Comparison of ENCODE assay signal across 16 cellular contexts in genomic region chr10:114806572-114807391, GRCh38. TPM values are rescaled to one million over a fixed set of nuclear protein-coding genes. Genes with fewer than 3 reads are reported as not detected.
A peak's percentile ranks its signal among the peaks of the same experiment; 100 is the strongest.
DNase-seq lines count a peak whose midpoint lies in the region; ATAC-seq and TF ChIP-seq lines count a peak whose summit lies in the region.
"Had no signal": no experiment of that assay in that cellular context is flagged by ENCODE, and none has a peak within 500 bp of the region (broad histone marks: within the 10 kb centered on the region; RNA-seq: fewer than 3 reads in every experiment).

No MANE protein-coding gene starts in this region.

- H3K4me1 Mint-ChIP-seq in effector memory CD8-positive, alpha-beta T cell (ENCODE audit: low read depth in 2 of 2), result peaks cover 23 to 31% of the 10 kb centered on the region in 2 donors

- peak in 1 of 2 experiments; percentile 52; a peak in 1 of 4 replicates for TF ChIP-seq EP300 in SK-N-SH (IDR thresholded peaks at IDR 0.05; ENCODE audit: borderline replicate concordance in 1 of 2, low read depth in 1 of 2, low read length in 1 of 2)

- H3K27me3 ChIP-seq in SK-N-SH (ENCODE audit: insufficient read depth) (no peaks in the 10 kb centered on the region), osteoblast (ENCODE audit: insufficient read depth, low read length) (no peaks in the 10 kb centered on the region), mesendoderm (ENCODE audit: insufficient read depth, low read length, poor library complexity) (no peaks in the 10 kb centered on the region), colonic mucosa (no peaks in the 10 kb centered on the region)

- H2BK120ac ChIP-seq in mesendoderm (ENCODE audit: low read depth, low read length), result no peak overlapping the region

- H4K20me1 ChIP-seq in SK-N-SH (ENCODE audit: insufficient read depth), result no peaks in the 10 kb centered on the region
- no peaks in the 10 kb centered on the region for H4K20me1 ChIP-seq in osteoblast (ENCODE audit: insufficient read depth, low read length)

- no peak overlapping the region for H3K56ac ChIP-seq in mesendoderm (ENCODE audit: low read length)

- H3K9me2 ChIP-seq in SK-N-SH, result no peaks in the 10 kb centered on the region

- no peak overlapping the region for H3K4me2 ChIP-seq in SK-N-SH
- H3K4me2 ChIP-seq in osteoblast (ENCODE audit: insufficient read depth, low read length), result no peak overlapping the region
- no peak overlapping the region for H3K4me2 ChIP-seq in mesendoderm (ENCODE audit: low read length)
- H3K4me2 ChIP-seq: GM23338 had no signal

- no peak overlapping the region for H2BK15ac ChIP-seq in mesendoderm (replicated peaks; ENCODE audit: low read depth)

- H3K79me1 ChIP-seq in mesendoderm (ENCODE audit: low read length), result no peaks in the 10 kb centered on the region

- CTCF ChIA-PET in SK-N-SH (lab: Yijun Ruan, JAX), result interaction anchor here (1.0 kb wide), 1 partner anchor 14 kb away, joined by 3 read pairs; no protein-coding TSS in a partner anchor

- no peak overlapping the region for H3K23ac ChIP-seq in mesendoderm (ENCODE audit: low read length)

- no peak overlapping the region for H3K4me3 ChIP-seq in SK-N-SH (ENCODE audit: low read depth in 2 of 2, low read length in 1 of 2)
- no peak overlapping the region for H3K4me3 ChIP-seq in osteoblast (ENCODE audit: insufficient read depth, low read length)
- H3K4me3 ChIP-seq in mesendoderm (ENCODE audit: low read length), result no peak overlapping the region
- no peak overlapping the region for H3K4me3 ChIP-seq in colonic mucosa
- H3K4me3 ChIP-seq: GM23338 had no signal

- no peak overlapping the region for H4K5ac ChIP-seq in mesendoderm (ENCODE audit: low read length)

- H2BK5ac ChIP-seq in mesendoderm (ENCODE audit: low read length), result no peak overlapping the region

- H3F3A ChIP-seq in SK-N-SH (replicated peaks; ENCODE audit: insufficient read depth), result peaks cover 8% of the 10 kb centered on the region

- TF ChIP-seq CTCF in SK-N-SH (IDR thresholded peaks at IDR 0.05) (no peak), osteoblast (IDR thresholded peaks at IDR 0.05; ENCODE audit: extremely low read depth, low read depth, low read length) (no peak), colonic mucosa (IDR thresholded peaks at IDR 0.05) (no peak)

- H3K27ac Mint-ChIP-seq in effector memory CD8-positive, alpha-beta T cell, result peak overlapping the region; percentile 76 to 86
- H3K27ac Mint-ChIP-seq: GM23338 had no signal

- H3K4ac ChIP-seq in mesendoderm (ENCODE audit: low read depth, low read length), result no peak overlapping the region

- H3K79me2 ChIP-seq in SK-N-SH (ENCODE audit: insufficient read depth) (no peaks in the 10 kb centered on the region), osteoblast (ENCODE audit: insufficient read depth, low read length) (no peaks in the 10 kb centered on the region), mesendoderm (ENCODE audit: control insufficient read depth, insufficient read depth, low read length) (no peaks in the 10 kb centered on the region)

- H3K36me3 ChIP-seq in SK-N-SH (replicated peaks in 1 of 2; ENCODE audit: control insufficient read depth in 1 of 2, insufficient read depth in 2 of 2, low read length in 1 of 2), result no peaks in the 10 kb centered on the region
- no peaks in the 10 kb centered on the region for H3K36me3 ChIP-seq in osteoblast (ENCODE audit: insufficient read depth, low read length)
- no peaks in the 10 kb centered on the region for H3K36me3 ChIP-seq in mesendoderm (ENCODE audit: control insufficient read depth, insufficient read depth, low read length)
- no peaks in the 10 kb centered on the region for H3K36me3 ChIP-seq in colonic mucosa

- no peaks in the 10 kb centered on the region for H3K36me3 Mint-ChIP-seq in effector memory CD8-positive, alpha-beta T cell (ENCODE audit: insufficient read depth)

- H3K27ac ChIP-seq in SK-N-SH (ENCODE audit: low read depth in 2 of 2, low read length in 1 of 2) (peak overlapping the region in 1 of 2 experiments; percentile 44; a peak in 1 of 4 replicates), osteoblast (ENCODE audit: low read depth, low read length) (no peak overlapping the region), mesendoderm (ENCODE audit: low read depth, low read length) (no peak overlapping the region), colonic mucosa (no peak overlapping the region)
- H3K27ac ChIP-seq: RWPE1 had no signal

- 24% methylated on average over 2 of the region's 2 CpGs for WGBS in SK-N-SH (ENCODE audit: low lambda C conversion rate)
- WGBS in mesendoderm (ENCODE audit: extremely low coverage, insufficient coverage, low lambda C conversion rate), result no CpG with 5 or more reads among the region's 2 CpGs

- POLR2A ChIA-PET in SK-N-SH (lab: Yijun Ruan, JAX), result no interaction called here

- ATAC-seq in effector memory CD8-positive, alpha-beta T cell (replicated peaks), result no peak
- ATAC-seq: GM23338, HCT116 had no signal

- no peak overlapping the region for H3K18ac ChIP-seq in mesendoderm (ENCODE audit: low read length)

- H3K4me1 ChIP-seq in SK-N-SH (ENCODE audit: control insufficient read depth in 1 of 2, insufficient read depth in 2 of 2, low read depth in 1 of 2, low read length in 1 of 2) (no peaks in the 10 kb centered on the region), osteoblast (ENCODE audit: insufficient read depth, low read length) (peaks cover 4% of the 10 kb centered on the region), mesendoderm (ENCODE audit: control insufficient read depth, low read depth, low read length) (no peaks in the 10 kb centered on the region), colonic mucosa (no peaks in the 10 kb centered on the region)
- H3K4me1 ChIP-seq: Caco-2 had no signal

- intact Hi-C loops in colonic mucosa (cut with DNase I), result no loop called here

- no peaks in the 10 kb centered on the region for H3K27me3 Mint-ChIP-seq in effector memory CD8-positive, alpha-beta T cell

- H4K8ac ChIP-seq in mesendoderm (ENCODE audit: low read depth, low read length), result no peak overlapping the region

- H3K9me3 ChIP-seq in SK-N-SH (no peaks in the 10 kb centered on the region), osteoblast (ENCODE audit: low read depth, low read length) (no peaks in the 10 kb centered on the region), colonic mucosa (no peaks in the 10 kb centered on the region)
- H3K9me3 ChIP-seq: Caco-2 had no signal

- DNase-seq in AG20443 (ENCODE audit: low spot score) (peak; percentile 39), SK-N-SH (no peak), osteoblast (ENCODE audit: insufficient read length, low spot score, missing footprints) (peak; percentile 71), NCI-H82 (lab: John Stamatoyannopoulos, UW) (no peak), mesendoderm (no peak), iPS-NIHi7 (ENCODE audit: extremely low spot score) (no peak), colonic mucosa (no peak)
- no peak for DNase-seq in effector memory CD8-positive, alpha-beta T cell
- DNase-seq: Caco-2, NCI-H1417 treated with DMSO at 0.1 percent for 48 hours, NCI-H2029, NCI-H2171 treated with DMSO at 0.1 percent for 48 hours, NCI-H446 treated with DMSO at 0.1 percent for 48 hours had no signal

- H3K4me3 Mint-ChIP-seq in effector memory CD8-positive, alpha-beta T cell, result no peak overlapping the region
- H3K4me3 Mint-ChIP-seq: GM23338 had no signal

- no peaks in the 10 kb centered on the region for H3K9me3 Mint-ChIP-seq in effector memory CD8-positive, alpha-beta T cell

- TF ChIP-seq RAD21 in SK-N-SH (IDR thresholded peaks at IDR 0.05; ENCODE audit: low read length), result no peak

- H2AFZ ChIP-seq in SK-N-SH (ENCODE audit: low read depth), result no peak overlapping the region
- H2AFZ ChIP-seq in osteoblast (ENCODE audit: low read length), result no peak overlapping the region
- H2AFZ ChIP-seq: GM23338 had no signal

- no peak overlapping the region for H2AK5ac ChIP-seq in mesendoderm (ENCODE audit: low read length)

- no peak overlapping the region for H3K9ac ChIP-seq in SK-N-SH
- no peak overlapping the region for H3K9ac ChIP-seq in mesendoderm (ENCODE audit: low read length)
- no peak overlapping the region for H3K9ac ChIP-seq in colonic mucosa (ENCODE audit: low read depth in 2 of 2, low read length in 2 of 2)

TF ChIP-seq in SK-N-SH, 30 proteins besides CTCF, POLR2A, EP300 and RAD21 (continues in another document):
- TF ChIP-seq GABPA (IDR thresholded peaks at IDR 0.05; ENCODE audit: low read depth), result no peak
- no peak for TF ChIP-seq MXI1 (IDR thresholded peaks at IDR 0.05; ENCODE audit: low read depth, low read length)
- no peak for TF ChIP-seq RCOR1 (IDR thresholded peaks at IDR 0.05; ENCODE audit: low read length)
- TF ChIP-seq REST (IDR thresholded peaks at IDR 0.05; ENCODE audit: low read depth, low read length), result no peak
- peak; percentile 77 for TF ChIP-seq TCF12 (IDR thresholded peaks at IDR 0.05)
- peak; percentile 27; the same call in 1 of the 2 replicates for TF ChIP-seq TEAD4 (IDR thresholded peaks at IDR 0.05; ENCODE audit: borderline replicate concordance, insufficient read depth)
- TF ChIP-seq NRF1 (IDR thresholded peaks at IDR 0.05; ENCODE audit: low read depth, low read length), result no peak

RNA-seq across cellular contexts. Expression of gene FHIP2A, which starts 14.8 kb away (rescaled TPM):
- polyA plus RNA-seq in SK-N-SH (2012; rRNA removed), result 6.1 and 9.1 TPM in 2 replicates
- polyA plus RNA-seq in SK-N-SH (2012; cell fraction: cytosol; rRNA removed), result 5.8 and 6.2 TPM in 2 replicates
- 14.9 and 31.8 TPM in 2 replicates for polyA plus RNA-seq in SK-N-SH (2012; cell fraction: nucleus; rRNA removed)
- total RNA-seq in osteoblast, result 49.6 and 51.9 TPM in 2 replicates
- polyA plus RNA-seq in mesendoderm (2013, experiment 1 of 2), result 6.5 TPM
- 5.9 TPM for polyA plus RNA-seq in mesendoderm (2013, experiment 2 of 2)
- total RNA-seq in colonic mucosa, result 10 to 100 TPM; 11.3 to 16.6 TPM

Comparison
In these comparisons a context has a peak if more than half of its experiments do, and no peak if none do; other contexts are left out.
1. DNase-seq: peak in AG20443 (single experiment) and osteoblast (single experiment); none in SK-N-SH (single experiment), effector memory CD8-positive, alpha-beta T cell (0 of 3), NCI-H82 (single experiment), mesendoderm (single experiment), iPS-NIHi7 (single experiment) and colonic mucosa (single experiment).